ENCODE assay signal across 16 cellular contexts in genomic region chr2:159639071-159639470, GRCh38. TPM values are rescaled to one million over a fixed set of nuclear protein-coding genes. Genes with fewer than 3 reads are reported as not detected.
DNase-seq lines count a peak whose midpoint lies in the region; ATAC-seq and TF ChIP-seq lines count a peak whose summit lies in the region.
"Had no signal": no experiment of that assay in that cellular context is flagged by ENCODE, and none has a peak within 500 bp of the region (broad histone marks: within the 10 kb centered on the region; RNA-seq: fewer than 3 reads in every experiment).

No MANE protein-coding gene starts in this region.

- in situ Hi-C loops in mammary epithelial cell (cut with MboI; ENCODE audit: low sequenced_read_pairs in 2 of 2) = no loop called here

- no TSS peak for BruUV-seq in mammary epithelial cell (replicated peaks; lab: Mats Ljungman, UMichigan)
- BruUV-seq in MCF 10A (replicated peaks; lab: Mats Ljungman, UMichigan) = no TSS peak

- H4K91ac ChIP-seq in trophoblast cell (ENCODE audit: low read depth, low read length) = no peak overlapping the region

- TF ChIP-seq CTCF in mammary epithelial cell (conservative IDR thresholded peaks at IDR 0.05 in 1 of 2, IDR thresholded peaks at IDR 0.05 in 1 of 2; ENCODE audit: extremely low read depth in 1 of 2, insufficient read depth in 1 of 2, low read depth in 1 of 2, low read length in 2 of 2) (no peak), MCF 10A (IDR thresholded peaks at IDR 0.05; ENCODE audit: unreplicated experiment) (no peak), epithelial cell of esophagus (IDR thresholded peaks at IDR 0.05; ENCODE audit: insufficient read depth, low read depth, low read length, missing control alignments) (no peak)

- H2BK120ac ChIP-seq in trophoblast cell (ENCODE audit: insufficient read depth, low read length, poor library complexity) = no peak overlapping the region

- no peak overlapping the region for H3K18ac ChIP-seq in trophoblast cell (ENCODE audit: low read length)

- H3K79me1 ChIP-seq in trophoblast cell (ENCODE audit: low read length) = peaks cover 16% of the 10 kb centered on the region

- no peaks in the 10 kb centered on the region for H3K9me3 ChIP-seq in mammary epithelial cell (replicated peaks; ENCODE audit: insufficient read depth, low read length)
- no peaks in the 10 kb centered on the region for H3K9me3 ChIP-seq in trophoblast cell (ENCODE audit: insufficient read depth, low read depth, low read length)
- H3K9me3 ChIP-seq: BLaER1 had no signal

- H4K20me1 ChIP-seq in mammary epithelial cell (ENCODE audit: insufficient read depth, low read length) = no peaks in the 10 kb centered on the region
- H4K20me1 ChIP-seq: BLaER1 had no signal

- H2BK5ac ChIP-seq in trophoblast cell (ENCODE audit: low read depth, low read length, poor library complexity) = peak overlapping the region; percentile 49

- H3K4me1 ChIP-seq in mammary epithelial cell (ENCODE audit: insufficient read depth, low read length) = peaks cover 17% of the 10 kb centered on the region
- peaks cover 2 to 18% of the 10 kb centered on the region in 2 experiments for H3K4me1 ChIP-seq in trophoblast cell (ENCODE audit: control insufficient read depth in 1 of 2, insufficient read depth in 2 of 2, low read length in 2 of 2)
- H3K4me1 ChIP-seq: BLaER1 had no signal

- intact Hi-C loops in mammary epithelial cell (cut with micrococcal nuclease) = no loop called here
- intact Hi-C loops in MCF 10A (cut with micrococcal nuclease) = no loop called here

- H3K4me3 ChIP-seq in mammary epithelial cell (replicated peaks in 1 of 3; ENCODE audit: insufficient read depth in 1 of 3, low read depth in 2 of 3, low read length in 3 of 3) (no peak overlapping the region), epithelial cell of esophagus (ENCODE audit: low read length) (no peak overlapping the region), trophoblast cell (ENCODE audit: low read depth, low read length) (no peak overlapping the region)
- H3K4me3 ChIP-seq: BLaER1, GM12878 had no signal

- H3K27ac ChIP-seq in mammary epithelial cell (ENCODE audit: insufficient read depth, low read depth, low read length) (peak overlapping the region; percentile 74), trophoblast cell (ENCODE audit: low read depth, low read length) (peak overlapping the region; percentile 26), substantia nigra (ENCODE audit: low read depth, low read length, poor library complexity, severe bottlenecking) (no peak overlapping the region)
- H3K27ac ChIP-seq: 22Rv1, BLaER1 had no signal

- POLR2A ChIA-PET in MCF 10A (lab: Yijun Ruan, JAX) = interaction anchor here (0.9 to 1.3 kb wide), 2 partner anchors 17 to 74 kb away, joined by 3 to 4 read pairs; partner anchors contain the start of gene MARCHF7

- H4K12ac ChIP-seq in trophoblast cell (ENCODE audit: low read depth, low read length) = no peak overlapping the region

- peaks cover 10% of the 10 kb centered on the region for H3K4me1 Mint-ChIP-seq in MCF 10A (ENCODE audit: insufficient read depth, unreplicated experiment)
- H3K4me1 Mint-ChIP-seq: CD4-positive, alpha-beta memory T cell had no signal

- H2AK5ac ChIP-seq in trophoblast cell (ENCODE audit: low read length) = no peak overlapping the region

- no peak overlapping the region for H2BK12ac ChIP-seq in trophoblast cell (ENCODE audit: low read length)

- ATAC-seq in HG02678 (IDR thresholded peaks at IDR 0.05; ENCODE audit: unreplicated experiment) = no peak
- ATAC-seq: GM12878 had no signal

- peak overlapping the region; percentile 81 for H2AFZ ChIP-seq in mammary epithelial cell (ENCODE audit: low read depth, low read length)
- no peak overlapping the region for H2AFZ ChIP-seq in trophoblast cell (ENCODE audit: insufficient read depth, low read length, poor library complexity)

- H3K79me2 ChIP-seq in mammary epithelial cell (ENCODE audit: insufficient read depth, low read length) (no peaks in the 10 kb centered on the region), trophoblast cell (ENCODE audit: control insufficient read depth, insufficient read depth, low read length, poor library complexity) (peaks cover 4% of the 10 kb centered on the region)

- H3K4me3 Mint-ChIP-seq in MCF 10A (ENCODE audit: unreplicated experiment) = no peak overlapping the region
- H3K4me3 Mint-ChIP-seq: CD14-positive monocyte; CD4-positive, alpha-beta memory T cell; H9 had no signal

- no peak overlapping the region for H3K27ac Mint-ChIP-seq in MCF 10A (ENCODE audit: low read depth, unreplicated experiment)
- H3K27ac Mint-ChIP-seq: CD14-positive monocyte; CD4-positive, alpha-beta memory T cell had no signal

- H3K27me3 Mint-ChIP-seq in MCF 10A (ENCODE audit: insufficient read depth, unreplicated experiment) = no peaks in the 10 kb centered on the region
- H3K27me3 Mint-ChIP-seq: CD4-positive, alpha-beta memory T cell had no signal

- H3K36me3 ChIP-seq in mammary epithelial cell (ENCODE audit: insufficient read depth, low read length) (peaks cover 1% of the 10 kb centered on the region), trophoblast cell (ENCODE audit: control insufficient read depth in 1 of 2, insufficient read depth in 2 of 2, low read length in 2 of 2) (no peaks in the 10 kb centered on the region)
- H3K36me3 ChIP-seq: BLaER1 had no signal

- H3K9me3 Mint-ChIP-seq in MCF 10A (ENCODE audit: unreplicated experiment) = peaks cover 30% of the 10 kb centered on the region

- no peak overlapping the region for H3K23ac ChIP-seq in trophoblast cell (ENCODE audit: low read length)

- H4K8ac ChIP-seq in trophoblast cell (ENCODE audit: low read depth, low read length) = no peak overlapping the region

- no peaks in the 10 kb centered on the region for H3K27me3 ChIP-seq in mammary epithelial cell (ENCODE audit: insufficient read depth, low read length)
- no peaks in the 10 kb centered on the region for H3K27me3 ChIP-seq in trophoblast cell (ENCODE audit: insufficient read depth, low read length)
- H3K27me3 ChIP-seq: BLaER1 had no signal

- peak overlapping the region; percentile 70 for H3K4me2 ChIP-seq in mammary epithelial cell (ENCODE audit: insufficient read depth, low read depth, low read length)
- no peak overlapping the region for H3K4me2 ChIP-seq in trophoblast cell (ENCODE audit: low read length)
- H3K4me2 ChIP-seq: BLaER1 had no signal

- CTCF ChIA-PET in mammary epithelial cell (lab: Charles Lee; ENCODE audit: low non-redundant PET) (no interaction called here), MCF 10A (lab: Yijun Ruan, JAX) (interaction anchor here (0.9 kb wide), 1 partner anchor 30 kb away, joined by 3 read pairs; no protein-coding TSS in a partner anchor)

- no peak overlapping the region for H3K14ac ChIP-seq in trophoblast cell (ENCODE audit: low read length)

- DNase-seq in mammary epithelial cell = peak; percentile 36
- DNase-seq in MCF 10A (ENCODE audit: unreplicated experiment) = no peak
- DNase-seq in epithelial cell of esophagus (ENCODE audit: low read depth) = peak; percentile 54
- DNase-seq in trophoblast cell = no peak
- DNase-seq in substantia nigra (lab: John Stamatoyannopoulos, UW) = no peak
- DNase-seq in superior temporal gyrus (ENCODE audit: extremely low spot score) = no peak
- DNase-seq: Calu3; CD4-positive, alpha-beta memory T cell; DND-41; EL; H9 had no signal

- H3K36me3 Mint-ChIP-seq in MCF 10A (ENCODE audit: insufficient read depth, unreplicated experiment) = no peaks in the 10 kb centered on the region

- 0% methylated on average over 1 of the region's 1 CpG for WGBS in mammary epithelial cell (ENCODE audit: low coverage, missing lambda C conversion rate)
- no CpG with 5 or more reads among the region's 1 CpG for whole genome bisulfite sequencing in trophoblast cell (ENCODE audit: extremely low coverage, insufficient coverage, insufficient read length)

- H3K9ac ChIP-seq in mammary epithelial cell (ENCODE audit: insufficient read depth, low read length) (peak overlapping the region; percentile 17), trophoblast cell (ENCODE audit: low read length) (no peak overlapping the region)
- H3K9ac ChIP-seq: BLaER1 had no signal

- H3K4ac ChIP-seq in trophoblast cell (ENCODE audit: low read depth, low read length) = no peak overlapping the region

- dilution Hi-C loops in mammary epithelial cell (cut with HindIII; ENCODE audit: low sequenced_read_pairs) = no loop called here

RNA-seq across cellular contexts. Expression of gene BAZ2B, which starts 22.7 kb away (rescaled TPM):
- total RNA-seq in mammary epithelial cell (10 to 100 TPM; 50.0 to 72.8 TPM), MCF 10A (2022) (51.8 and 60.0 TPM in 2 replicates)
- 12.9 TPM for polyA plus RNA-seq in mammary epithelial cell
- polyA minus RNA-seq in mammary epithelial cell = 57.2 TPM
- 29.8 and 32.0 TPM in 2 replicates for polyA plus RNA-seq in trophoblast cell (2013)

Comparison
In these comparisons a context has a peak if more than half of its experiments do, and no peak if none do; other contexts are left out.
1. DNase-seq: peak in mammary epithelial cell (single experiment) and epithelial cell of esophagus (single experiment); none in MCF 10A (single experiment), trophoblast cell (0 of 2), substantia nigra (0 of 49) and superior temporal gyrus (single experiment).